In genomic region chr19:40689339-40690049, GRCh38 we compare ENCODE assay signal across 1 cellular context.
A peak's percentile ranks its signal among the peaks of the same experiment; 100 is the strongest.
TF ChIP-seq lines count a peak whose summit lies in the region.

No MANE protein-coding gene starts in this region.

TF ChIP-seq in IMR-90, 13 proteins besides CTCF, POLR2A, EP300 and RAD21:
- TF ChIP-seq MAZ (IDR thresholded peaks at IDR 0.05; ENCODE audit: borderline replicate concordance, low read depth, low read length) (0 out of 2 replicates have a peak, but pooled peaks have one; percentile 44), SMC3 (IDR thresholded peaks at IDR 0.05; ENCODE audit: low read depth, low read length) (no peak), RFX5 (IDR thresholded peaks at IDR 0.05; ENCODE audit: low read depth, low read length) (no peak), MXI1 (IDR thresholded peaks at IDR 0.05; ENCODE audit: borderline replicate concordance, low read depth, low read length) (peak; percentile 28; the same call in 1 of the 2 replicates)
TF ChIP-seq in IMR-90: peak in this region for 2.
